ENCODE assay signal across 4 cellular contexts in the genomic region with DNA sequence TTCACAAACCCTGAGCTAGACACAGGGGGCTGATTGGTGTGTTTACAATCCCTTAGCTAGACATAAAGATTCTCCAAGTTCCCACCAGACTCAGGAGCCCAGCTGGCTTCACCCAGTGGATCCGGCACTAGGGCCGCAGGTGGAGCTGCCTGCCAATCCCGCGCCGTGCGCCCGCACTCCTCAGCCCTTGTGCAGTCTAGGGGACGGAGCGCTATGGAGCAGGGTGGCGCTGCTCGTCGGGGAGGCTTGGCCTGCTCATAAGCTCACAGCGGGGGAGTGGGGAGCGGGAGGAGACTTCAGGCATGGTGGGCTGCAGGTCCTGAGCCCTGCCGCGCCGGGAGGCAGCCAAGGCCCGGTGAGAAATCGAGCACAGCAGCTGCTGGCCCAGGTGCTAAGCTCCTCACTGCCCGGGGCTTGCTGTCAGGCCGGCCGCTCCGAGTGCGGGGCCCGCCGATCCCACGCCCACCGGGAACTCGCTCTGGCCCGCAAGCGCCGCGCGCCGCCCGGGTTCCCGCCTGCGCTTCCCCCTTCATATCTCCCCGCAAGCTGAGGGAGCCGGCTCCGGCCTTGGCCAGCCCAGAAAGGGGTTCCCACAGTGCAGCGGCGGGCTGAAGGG. TPM values are rescaled to one million over a fixed set of nuclear protein-coding genes. Genes with fewer than 3 reads are reported as not detected.
"Had no signal": no experiment of that assay in that cellular context is flagged by ENCODE, and none has a peak within 500 bp of the region (broad histone marks: within the 10 kb centered on the region; RNA-seq: fewer than 3 reads in every experiment).

No MANE protein-coding gene starts in this region.

RNA-seq across cellular contexts. Expression of gene LY86, which starts 24.7 kb away (rescaled TPM):
- total RNA-seq: fibroblast of lung, glomerular endothelial cell, lung microvascular endothelial cell, neural crest cell had no signal
- polyA plus RNA-seq: fibroblast of lung had no signal
